Comparison of ENCODE assay signal across 16 cellular contexts in the genomic region with DNA sequence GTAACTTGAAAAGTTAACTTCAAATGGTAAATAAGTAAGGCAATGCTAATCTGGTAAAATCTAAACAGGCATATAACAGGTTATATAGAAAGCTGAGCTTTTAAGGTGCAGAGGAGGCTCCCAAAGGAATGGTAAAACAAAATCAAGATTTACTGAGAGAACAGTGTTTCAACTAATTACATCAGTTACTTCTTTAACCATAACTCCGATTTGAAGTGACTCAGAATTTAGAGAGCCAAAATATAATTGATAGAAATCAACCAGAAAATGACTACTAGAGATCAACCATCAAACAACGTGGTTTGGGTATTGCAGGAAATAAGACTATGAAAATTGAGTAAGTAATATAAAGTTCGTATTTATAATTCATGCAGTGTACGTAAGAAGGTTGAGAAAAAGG. TPM values are rescaled to one million over a fixed set of nuclear protein-coding genes. Genes with fewer than 3 reads are reported as not detected.
DNase-seq lines count a peak whose midpoint lies in the region; ATAC-seq and TF ChIP-seq lines count a peak whose summit lies in the region.
"Had no signal": no experiment of that assay in that cellular context is flagged by ENCODE, and none has a peak within 500 bp of the region (broad histone marks: within the 10 kb centered on the region; RNA-seq: fewer than 3 reads in every experiment).

No MANE protein-coding gene starts in this region.

- H3K27ac ChIP-seq in CD8-positive, alpha-beta memory T cell (ENCODE audit: low read depth, low read length): no peak overlapping the region
- H3K27ac ChIP-seq in KMS-11: no peak overlapping the region
- H3K27ac ChIP-seq: brain microvascular endothelial cell, C4-2B, vagina had no signal

- H2AFZ ChIP-seq in KMS-11 (ENCODE audit: low read depth): no peak overlapping the region

- H3K4me3 Mint-ChIP-seq in CD8-positive, alpha-beta memory T cell: peak overlapping the region; percentile 49 to 72 (median 58)
- peak overlapping the region; percentile 59 to 100 (median 76) for H3K4me3 Mint-ChIP-seq in naive thymus-derived CD8-positive, alpha-beta T cell

- H3K4me3 ChIP-seq in CD8-positive, alpha-beta memory T cell (ENCODE audit: low read length): no peak overlapping the region
- H3K4me3 ChIP-seq in KMS-11 (IDR thresholded peaks at IDR 0.05; ENCODE audit: insufficient read depth, low read depth, low read length): no peak overlapping the region
- H3K4me3 ChIP-seq: vagina had no signal

- no peaks in the 10 kb centered on the region for H3K9me3 ChIP-seq in CD8-positive, alpha-beta memory T cell (ENCODE audit: low read length)
- H3K9me3 ChIP-seq: vagina had no signal

- H3K36me3 ChIP-seq in CD8-positive, alpha-beta memory T cell (ENCODE audit: insufficient read depth, low read length): no peaks in the 10 kb centered on the region
- no peaks in the 10 kb centered on the region for H3K36me3 ChIP-seq in KMS-11 (ENCODE audit: insufficient read depth)
- H3K36me3 ChIP-seq: brain microvascular endothelial cell had no signal

- POLR2A ChIA-PET in CD8-positive, alpha-beta memory T cell (lab: Charles Lee): no interaction called here
- POLR2A ChIA-PET in naive thymus-derived CD8-positive, alpha-beta T cell (lab: Charles Lee): interaction anchor here (0.7 kb wide), 1 partner anchor 53 kb away, joined by 6 read pairs; no protein-coding TSS in a partner anchor

- peak overlapping the region; percentile 4; the same call in 1 of the 2 replicates for H3K4me2 ChIP-seq in KMS-11

- peaks cover 69% of the 10 kb centered on the region for H3K4me1 ChIP-seq in CD8-positive, alpha-beta memory T cell (ENCODE audit: insufficient read depth, low read length)
- peaks cover 57% of the 10 kb centered on the region for H3K4me1 ChIP-seq in KMS-11 (ENCODE audit: low read depth, poor library complexity, severe bottlenecking)

- peaks cover 99% of the 10 kb centered on the region for H3K79me2 ChIP-seq in KMS-11 (ENCODE audit: insufficient read depth, low read depth)

- no peak overlapping the region for H3K9ac ChIP-seq in KMS-11

- CTCF ChIA-PET in CD8-positive, alpha-beta memory T cell (lab: Charles Lee): no interaction called here

- DNase-seq in CD8-positive, alpha-beta memory T cell: no peak
- DNase-seq in activated naive CD4-positive, alpha-beta T cell treated with anti-CD3 and anti-CD28 coated beads, Interleukin-2, amount 50 U/mL, for 72 hours (ENCODE audit: low spot score in 2 of 2): no peak
- no peak for DNase-seq in naive thymus-derived CD8-positive, alpha-beta T cell
- DNase-seq in activated gamma-delta T cell treated with Interleukin-2 at 50 U/mL for 16 hours (no peak), NCI-H1694 (lab: John Stamatoyannopoulos, UW) (no peak)
- DNase-seq: brain microvascular endothelial cell, EL, KG1, NCI-H1436, NCI-H446, PC-3 had no signal

- H3K4me1 Mint-ChIP-seq in CD8-positive, alpha-beta memory T cell: peaks cover 72 to 91% (median 86%) of the 10 kb centered on the region in 3 donors
- H3K4me1 Mint-ChIP-seq in naive thymus-derived CD8-positive, alpha-beta T cell: peaks cover 33 to 84% (median 78%) of the 10 kb centered on the region in 4 donors

- TF ChIP-seq CTCF in KMS-11 (conservative IDR thresholded peaks at IDR 0.05; ENCODE audit: low read depth, low read length): no peak

- no peaks in the 10 kb centered on the region for H3K27me3 Mint-ChIP-seq in CD8-positive, alpha-beta memory T cell
- no peaks in the 10 kb centered on the region for H3K27me3 Mint-ChIP-seq in naive thymus-derived CD8-positive, alpha-beta T cell
- H3K27me3 Mint-ChIP-seq: progenitor cell of endocrine pancreas had no signal

- peaks cover 83% of the 10 kb centered on the region for H4K20me1 ChIP-seq in KMS-11 (ENCODE audit: insufficient read depth)

- peak overlapping the region in 5 of 8 donors; percentile 2 to 97 (median 41) for H3K27ac Mint-ChIP-seq in CD8-positive, alpha-beta memory T cell
- H3K27ac Mint-ChIP-seq in activated naive CD4-positive, alpha-beta T cell treated with anti-CD3 and anti-CD28 coated beads, Interleukin-2, amount 50 U/mL, for 72 hours: peak overlapping the region in 1 of 2 donors; percentile 68
- peak overlapping the region; percentile 3 to 87 (median 54) for H3K27ac Mint-ChIP-seq in naive thymus-derived CD8-positive, alpha-beta T cell
- H3K27ac Mint-ChIP-seq: progenitor cell of endocrine pancreas had no signal

- H3K9me3 Mint-ChIP-seq in CD8-positive, alpha-beta memory T cell: no peaks in the 10 kb centered on the region
- H3K9me3 Mint-ChIP-seq in activated naive CD4-positive, alpha-beta T cell treated with anti-CD3 and anti-CD28 coated beads, Interleukin-2, amount 50 U/mL, for 72 hours: no peaks in the 10 kb centered on the region
- H3K9me3 Mint-ChIP-seq in naive thymus-derived CD8-positive, alpha-beta T cell: no peaks in the 10 kb centered on the region

- peak; percentile 48 to 63 for ATAC-seq in activated naive CD4-positive, alpha-beta T cell treated with anti-CD3 and anti-CD28 coated beads, Interleukin-2, amount 50 U/mL, for 72 hours
- ATAC-seq in naive thymus-derived CD8-positive, alpha-beta T cell: peak; percentile 32 to 42
- no peak for ATAC-seq in GM18868 (IDR thresholded peaks at IDR 0.05; ENCODE audit: unreplicated experiment)
- ATAC-seq: PC-3 had no signal

- H3K27me3 ChIP-seq in CD8-positive, alpha-beta memory T cell (ENCODE audit: insufficient read depth, low read length, poor library complexity, severe bottlenecking): no peaks in the 10 kb centered on the region
- H3K27me3 ChIP-seq in KMS-11 (ENCODE audit: insufficient read depth, low read depth): no peaks in the 10 kb centered on the region
- H3K27me3 ChIP-seq: brain microvascular endothelial cell, vagina had no signal

- peaks cover 0 to 29% (median 6%) of the 10 kb centered on the region in 3 donors for H3K36me3 Mint-ChIP-seq in CD8-positive, alpha-beta memory T cell
- peaks cover 0 to 13% of the 10 kb centered on the region in 2 donors for H3K36me3 Mint-ChIP-seq in activated naive CD4-positive, alpha-beta T cell treated with anti-CD3 and anti-CD28 coated beads, Interleukin-2, amount 50 U/mL, for 72 hours
- H3K36me3 Mint-ChIP-seq in naive thymus-derived CD8-positive, alpha-beta T cell: peaks cover 0 to 33% (median 2%) of the 10 kb centered on the region in 3 donors

RNA-seq across cellular contexts. Expression of a gene that starts 6.9 kb away (rescaled TPM):
- 100 to 1,000 TPM; 189 to 195 TPM for total RNA-seq in CD8-positive, alpha-beta memory T cell
- 115 TPM for polyA plus RNA-seq in CD8-positive, alpha-beta memory T cell
- 100 to 1,000 TPM; 118 to 122 TPM for total RNA-seq in activated naive CD4-positive, alpha-beta T cell treated with anti-CD3 and anti-CD28 coated beads, Interleukin-2, amount 50 U/mL, for 72 hours
- total RNA-seq in naive thymus-derived CD8-positive, alpha-beta T cell: 100 to 1,000 TPM; 172 to 190 TPM
- 100 to 1,000 TPM; 116 to 125 (median 121) TPM for polyA plus RNA-seq in naive thymus-derived CD8-positive, alpha-beta T cell

RNA-seq across cellular contexts. Expression of a gene that starts 36.0 kb away (rescaled TPM):
- total RNA-seq in CD8-positive, alpha-beta memory T cell: under 1 TPM; 0.27 to 0.37 TPM
- 0.47 TPM for polyA plus RNA-seq in CD8-positive, alpha-beta memory T cell
- total RNA-seq in activated naive CD4-positive, alpha-beta T cell treated with anti-CD3 and anti-CD28 coated beads, Interleukin-2, amount 50 U/mL, for 72 hours: 1 to 10 TPM; 1.5 to 2.9 TPM
- 1 to 10 TPM in 1 of 2 experiments, under 1 TPM in 1; 0.82 to 1.0 TPM for total RNA-seq in naive thymus-derived CD8-positive, alpha-beta T cell
- polyA plus RNA-seq in naive thymus-derived CD8-positive, alpha-beta T cell: 1 to 10 TPM in 1 of 3 donors, under 1 TPM in 2; 0.20 to 1.0 (median 0.58) TPM

RNA-seq across cellular contexts. Expression of a gene that starts 58.1 kb away (rescaled TPM):
- 10 to 100 TPM; 39.9 to 41.5 TPM for total RNA-seq in CD8-positive, alpha-beta memory T cell
- polyA plus RNA-seq in CD8-positive, alpha-beta memory T cell: 33.5 TPM
- total RNA-seq in activated naive CD4-positive, alpha-beta T cell treated with anti-CD3 and anti-CD28 coated beads, Interleukin-2, amount 50 U/mL, for 72 hours: 10 to 100 TPM; 44.7 to 50.6 TPM
- 10 to 100 TPM; 32.3 to 36.6 TPM for total RNA-seq in naive thymus-derived CD8-positive, alpha-beta T cell
- polyA plus RNA-seq in naive thymus-derived CD8-positive, alpha-beta T cell: 10 to 100 TPM; 22.0 to 26.5 (median 24.4) TPM
